23 cellular contexts compared by ENCODE assay signal in genomic region chr10:30039988-30040387, GRCh38. TPM values are rescaled to one million over a fixed set of nuclear protein-coding genes. Genes with fewer than 3 reads are reported as not detected.
DNase-seq lines count a peak whose midpoint lies in the region; ATAC-seq and TF ChIP-seq lines count a peak whose summit lies in the region.
"Had no signal": no experiment of that assay in that cellular context is flagged by ENCODE, and none has a peak within 500 bp of the region (broad histone marks: within the 10 kb centered on the region; RNA-seq: fewer than 3 reads in every experiment).

No MANE protein-coding gene starts in this region.

- H3K36me3 ChIP-seq in heart right ventricle (peaks cover 0 to 35% (median 0%) of the 10 kb centered on the region in 9 donors), upper lobe of left lung (peaks cover 0 to 35% (median 1%) of the 10 kb centered on the region in 4 donors), psoas muscle (ENCODE audit: insufficient read depth in 1 of 2, low read depth in 1 of 2) (no peaks in the 10 kb centered on the region)
- H3K36me3 ChIP-seq: Peyer's patch had no signal

- TF ChIP-seq EP300 in upper lobe of left lung (IDR thresholded peaks at IDR 0.05): peak in 2 of 4 donors; percentile 64 to 66

- H3K27me3 ChIP-seq in heart right ventricle: peaks cover 0 to 55% (median 6%) of the 10 kb centered on the region in 7 donors
- H3K27me3 ChIP-seq in right cardiac atrium (ENCODE audit: control insufficient read depth, insufficient read depth): no peaks in the 10 kb centered on the region
- no peaks in the 10 kb centered on the region for H3K27me3 ChIP-seq in upper lobe of left lung
- H3K27me3 ChIP-seq in psoas muscle (ENCODE audit: insufficient read depth in 3 of 3, low read length in 2 of 3): no peaks in the 10 kb centered on the region
- H3K27me3 ChIP-seq: Peyer's patch, SJSA1 had no signal

- H3K9me3 ChIP-seq in heart right ventricle (no peaks in the 10 kb centered on the region), right cardiac atrium (ENCODE audit: control insufficient read depth, low read length) (no peaks in the 10 kb centered on the region), upper lobe of left lung (no peaks in the 10 kb centered on the region), psoas muscle (no peaks in the 10 kb centered on the region)
- H3K9me3 ChIP-seq: Peyer's patch, SJSA1 had no signal

- 68 to 72% methylated on average over 8 of the region's 8 CpGs for WGBS in heart right ventricle, 2 donors
- WGBS in right cardiac atrium: 68% methylated on average over 8 of the region's 8 CpGs
- 54 to 71% methylated on average over 8 of the region's 8 CpGs for WGBS in upper lobe of left lung, 2 donors
- WGBS in psoas muscle, 3 donors: 63% methylated on average over 8 of the region's 8 CpGs

- no peak for TF ChIP-seq POLR2A in upper lobe of left lung (IDR thresholded peaks at IDR 0.05)

- H3K27ac ChIP-seq in heart right ventricle: peak overlapping the region in 9 of 10 donors; percentile 36 to 83 (median 71)
- H3K27ac ChIP-seq in right cardiac atrium (ENCODE audit: low read length): peak overlapping the region; percentile 37
- H3K27ac ChIP-seq in upper lobe of left lung: peak overlapping the region; percentile 63 to 86 (median 78)
- no peak overlapping the region for H3K27ac ChIP-seq in psoas muscle
- H3K27ac ChIP-seq: C4-2B, GM23248, Peyer's patch, SJSA1 had no signal

- ATAC-seq in heart right ventricle: peak in 7 of 8 donors; percentile 22 to 75 (median 54)
- ATAC-seq in Right ventricle myocardium superior (ENCODE audit: poor library complexity): no peak
- ATAC-seq in right cardiac atrium: peak in 1 of 2 donors; percentile 55
- no peak for ATAC-seq in upper lobe of left lung (ENCODE audit: low FRiP score in 2 of 2)
- no peak for ATAC-seq in psoas muscle
- ATAC-seq in GM18909 (IDR thresholded peaks at IDR 0.05; ENCODE audit: poor library complexity, unreplicated experiment): no peak

- H3K4me3 ChIP-seq in heart right ventricle: no peak overlapping the region
- H3K4me3 ChIP-seq in right cardiac atrium (ENCODE audit: low read length): no peak overlapping the region
- H3K4me3 ChIP-seq in upper lobe of left lung: no peak overlapping the region
- no peak overlapping the region for H3K4me3 ChIP-seq in psoas muscle
- H3K4me3 ChIP-seq: GM23248, Peyer's patch, SJSA1 had no signal

- peaks cover 44% of the 10 kb centered on the region for H3K36me3 Mint-ChIP-seq in nephron (ENCODE audit: low read depth)
- H3K36me3 Mint-ChIP-seq: CD8-positive, alpha-beta memory T cell had no signal

- no peak for TF ChIP-seq CTCF in heart right ventricle (IDR thresholded peaks at IDR 0.05)
- TF ChIP-seq CTCF in nephron (IDR thresholded peaks at IDR 0.05; ENCODE audit: unreplicated experiment in 3 of 3): no peak
- TF ChIP-seq CTCF in upper lobe of left lung (IDR thresholded peaks at IDR 0.05): no peak
- TF ChIP-seq CTCF in psoas muscle (IDR thresholded peaks at IDR 0.05): no peak

- DNase-seq in heart right ventricle: peak in 1 of 2 donors; percentile 42
- DNase-seq in Right ventricle myocardium superior: no peak
- no peak for DNase-seq in right cardiac atrium
- no peak for DNase-seq in upper lobe of left lung
- no peak for DNase-seq in psoas muscle
- DNase-seq in medulla oblongata (ENCODE audit: extremely low spot score): no peak
- DNase-seq: 8988T; Calu3; CD8-positive, alpha-beta memory T cell; DMS153; GM23248; H9; KG1; NCI-H1092 treated with DMSO at 0.1 percent for 48 hours; NCI-H2029; NCI-H526; Peyer's patch had no signal

- H3K27me3 Mint-ChIP-seq in nephron (ENCODE audit: low read depth): no peaks in the 10 kb centered on the region

- no peaks in the 10 kb centered on the region for H3K9me3 Mint-ChIP-seq in nephron
- H3K9me3 Mint-ChIP-seq: CD8-positive, alpha-beta memory T cell; H9 had no signal

- peak overlapping the region in 2 of 3 experiments; percentile 4 to 29 for H3K27ac Mint-ChIP-seq in nephron
- H3K27ac Mint-ChIP-seq: CD8-positive, alpha-beta memory T cell; H9 had no signal

- H3K4me3 Mint-ChIP-seq in nephron: no peak overlapping the region
- H3K4me3 Mint-ChIP-seq: CD8-positive, alpha-beta memory T cell; H9 had no signal

- H3K4me1 ChIP-seq in heart right ventricle (peaks cover 15 to 98% (median 48%) of the 10 kb centered on the region in 9 donors), right cardiac atrium (ENCODE audit: control insufficient read depth, insufficient read depth, low read length) (peaks cover 14% of the 10 kb centered on the region), upper lobe of left lung (peaks cover 24 to 66% (median 40%) of the 10 kb centered on the region in 4 donors), psoas muscle (no peaks in the 10 kb centered on the region)
- H3K4me1 ChIP-seq: Peyer's patch, SJSA1 had no signal

- peaks cover 11% of the 10 kb centered on the region for H3K4me1 Mint-ChIP-seq in nephron

- intact Hi-C loops in heart right ventricle (cut with DNase I) (no loop called here), Right ventricle myocardium superior (cut with DNase I) (no loop called here), right cardiac atrium (cut with DNase I) (no loop called here), psoas muscle (cut with DNase I) (no loop called here)

RNA-seq across cellular contexts. Expression of gene JCAD, which starts 19.4 kb away (rescaled TPM):
- 10 to 100 TPM; 16.5 to 39.8 (median 21.4) TPM for total RNA-seq in heart right ventricle
- polyA plus RNA-seq in heart right ventricle: 10 to 100 TPM in 1 of 2 donors, 1 to 10 TPM in 1; 7.7 to 13.0 TPM
- total RNA-seq in Right ventricle myocardium superior: 25.5 TPM
- 10 to 100 TPM; 29.2 to 76.7 (median 39.8) TPM for total RNA-seq in right cardiac atrium
- 17.6 TPM for polyA plus RNA-seq in right cardiac atrium
- total RNA-seq in upper lobe of left lung: 10 to 100 TPM; 16.8 to 83.7 (median 37.6) TPM
- total RNA-seq in psoas muscle: 10 to 100 TPM; 10.9 to 22.5 (median 14.7) TPM
- 1 to 10 TPM; 4.3 to 4.9 (median 4.7) TPM for polyA plus RNA-seq in psoas muscle
- total RNA-seq: G401, OCI-LY7 had no signal
- polyA plus RNA-seq: CD8-positive, alpha-beta memory T cell had no signal

Comparison
In these comparisons a context has a peak if more than half of its experiments do, and no peak if none do; other contexts are left out.
1. ATAC-seq: peak in heart right ventricle (7 of 8); none in Right ventricle myocardium superior (single experiment), upper lobe of left lung (0 of 2), psoas muscle (0 of 4) and GM18909 (single experiment).